Comparison of ENCODE assay signal across 26 cellular contexts in the genomic region with DNA sequence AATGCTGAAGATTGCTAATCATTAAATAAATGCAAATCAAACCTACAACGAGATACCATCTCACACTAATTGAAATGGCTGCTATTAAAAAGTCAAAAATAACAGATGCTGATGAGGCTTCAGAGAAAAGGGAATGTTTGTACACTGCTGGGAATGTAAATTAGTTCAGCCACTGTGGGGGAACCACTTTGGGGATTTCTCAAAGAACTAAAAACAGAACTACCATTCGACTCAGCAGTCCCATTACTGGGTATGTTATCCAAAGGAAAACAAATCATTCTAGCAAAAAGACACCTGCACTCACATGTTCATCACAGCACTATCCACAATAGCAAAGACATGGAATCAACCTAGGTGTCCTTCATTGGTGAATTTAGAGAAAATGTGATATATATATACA.
"Had no signal": no experiment of that assay in that cellular context is flagged by ENCODE, and none has a peak within 500 bp of the region (broad histone marks: within the 10 kb centered on the region; RNA-seq: fewer than 3 reads in every experiment).

No MANE protein-coding gene starts in this region.

- H3K36me3 Mint-ChIP-seq: mesothelial cell of epicardium, naive B cell, neural progenitor cell had no signal

- H3K27ac Mint-ChIP-seq: mesothelial cell of epicardium; naive B cell; natural killer cell; nephron progenitor cell; neural progenitor cell; stimulated activated naive CD8-positive, alpha-beta T cell treated with anti-CD3 and anti-CD28 coated beads, Interleukin-15, Interleukin-2, amounts not matched to agents 100 ng/mL and 50 ng/mL, for 24 hours had no signal

- H3K4me3 ChIP-seq: hepatocyte, left ventricle myocardium inferior, lung, neural progenitor cell, right atrium auricular region, right lobe of liver, smooth muscle cell, suprapubic skin, thoracic aorta, tibial artery, upper lobe of right lung had no signal

- H3K4me3 Mint-ChIP-seq: mesothelial cell of epicardium; naive B cell; natural killer cell; nephron progenitor cell; neural progenitor cell; stimulated activated naive CD8-positive, alpha-beta T cell treated with anti-CD3 and anti-CD28 coated beads, Interleukin-15, Interleukin-2, amounts not matched to agents 100 ng/mL and 50 ng/mL, for 24 hours had no signal

- H3K27ac ChIP-seq: hepatocyte, left ventricle myocardium inferior, neural progenitor cell, neutrophil, parathyroid adenoma, right atrium auricular region, right lobe of liver, suprapubic skin, thoracic aorta, tibial artery, upper lobe of right lung had no signal

- H3K79me2 ChIP-seq: hepatocyte, parathyroid adenoma had no signal

- H3K36me3 ChIP-seq: left ventricle myocardium inferior, neural progenitor cell, neutrophil, right atrium auricular region, right lobe of liver, suprapubic skin, thoracic aorta, tibial artery, upper lobe of right lung had no signal

- H3K9me3 ChIP-seq: neutrophil, right atrium auricular region, right lobe of liver, suprapubic skin, thoracic aorta, tibial artery, upper lobe of right lung had no signal

- DNase-seq: islet precursor cell; left ventricle myocardium inferior; mesendoderm; naive B cell; natural killer cell; nephron progenitor cell; occipital lobe; right lobe of liver; stimulated activated CD4-positive, alpha-beta T cell treated with anti-CD3 and anti-CD28 coated beads, Interleukin-1b, Interleukin-23, amount 100 ng/mL, for 48 hours; stimulated activated CD4-positive, alpha-beta T cell treated with anti-CD3 and anti-CD28 coated beads, Interleukin-2, amount 100 ng/mL, for 48 hours; stimulated activated CD4-positive, alpha-beta T cell treated with anti-CD3 and anti-CD28 coated beads, Interleukin-4, amount 100 ng/mL, for 4 hours; stimulated activated naive CD4-positive, alpha-beta T cell; tibial artery; trophoblast cell; upper lobe of right lung had no signal

- H3K27me3 Mint-ChIP-seq: naive B cell; stimulated activated naive CD8-positive, alpha-beta T cell treated with anti-CD3 and anti-CD28 coated beads, Interleukin-15, Interleukin-2, amounts not matched to agents 100 ng/mL and 50 ng/mL, for 24 hours had no signal

- H3K27me3 ChIP-seq: hepatocyte, neural progenitor cell, neutrophil, right atrium auricular region, right lobe of liver, suprapubic skin, tibial artery, upper lobe of right lung had no signal

- ATAC-seq: natural killer cell, right lobe of liver, upper lobe of right lung had no signal

- H3K9me3 Mint-ChIP-seq: mesothelial cell of epicardium, nephron progenitor cell, neural progenitor cell had no signal

- H3K4me1 Mint-ChIP-seq: mesothelial cell of epicardium, naive B cell, natural killer cell, nephron progenitor cell, neural progenitor cell had no signal

- H3K4me2 ChIP-seq: hepatocyte, neural progenitor cell, smooth muscle cell had no signal

- H2AFZ ChIP-seq: hepatocyte, neural progenitor cell, parathyroid adenoma had no signal

- H3K4me1 ChIP-seq: left ventricle myocardium inferior, neural progenitor cell, parathyroid adenoma, right atrium auricular region, right lobe of liver, suprapubic skin, tibial artery, upper lobe of right lung had no signal
